In genomic region chr17:67422887-67423286, GRCh38 we compare ENCODE assay signal across 1 cellular context.
TF ChIP-seq lines count a peak whose summit lies in the region.

No MANE protein-coding gene starts in this region.

TF ChIP-seq in HepG2, 621 proteins besides CTCF, POLR2A, EP300 and RAD21:
- TF ChIP-seq ZNF83 (CRISPR knock-in tag; IDR thresholded peaks at IDR 0.05; ENCODE audit: borderline replicate concordance) (no peak), ZNF367 (CRISPR knock-in tag; IDR thresholded peaks at IDR 0.05; ENCODE audit: borderline replicate concordance) (no peak), KLF15 (CRISPR knock-in tag; IDR thresholded peaks at IDR 0.05; ENCODE audit: borderline replicate concordance) (no peak), NFE2L2 (IDR thresholded peaks at IDR 0.05; ENCODE audit: low read length) (0 out of 2 replicates have a peak, but pooled peaks have one; percentile 4), TARDBP (CRISPR knock-in tag; IDR thresholded peaks at IDR 0.05) (no peak)
TF ChIP-seq in HepG2: peak in this region for 1.
